In the genomic region with DNA sequence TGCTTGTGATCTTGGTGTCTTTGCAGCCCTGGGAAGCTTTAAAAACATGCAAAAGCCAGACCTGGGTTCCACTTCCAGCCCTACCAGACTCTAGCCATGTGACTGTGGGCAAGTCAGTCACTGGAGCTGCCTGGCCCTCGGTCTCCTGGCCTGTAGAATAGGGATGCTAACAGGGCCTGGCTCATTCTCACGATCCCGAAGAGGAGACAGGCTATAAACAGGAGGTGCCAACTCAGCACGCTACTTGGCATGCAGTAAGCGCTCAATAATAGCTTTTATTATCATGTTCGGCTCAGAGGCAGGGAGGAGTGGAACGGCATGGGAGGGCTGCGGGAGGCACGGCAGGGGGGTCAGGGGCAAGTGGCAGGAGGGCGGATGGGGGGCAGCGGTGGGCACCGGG, we compare ENCODE assay signal across 15 cellular contexts. TPM values are rescaled to one million over a fixed set of nuclear protein-coding genes. Genes with fewer than 3 reads are reported as not detected.
A peak's percentile ranks its signal among the peaks of the same experiment; 100 is the strongest.
DNase-seq lines count a peak whose midpoint lies in the region; ATAC-seq and TF ChIP-seq lines count a peak whose summit lies in the region.
"Had no signal": no experiment of that assay in that cellular context is flagged by ENCODE, and none has a peak within 500 bp of the region (broad histone marks: within the 10 kb centered on the region; RNA-seq: fewer than 3 reads in every experiment).

No MANE protein-coding gene starts in this region.

- H3K4me1 ChIP-seq in SK-N-SH (ENCODE audit: control insufficient read depth in 1 of 2, insufficient read depth in 2 of 2, low read depth in 1 of 2, low read length in 1 of 2) (peaks cover 33 to 64% of the 10 kb centered on the region in 2 experiments), ectodermal cell (ENCODE audit: control insufficient read depth, insufficient read depth, low read length) (peaks cover 15% of the 10 kb centered on the region), ovary (ENCODE audit: insufficient read depth) (peaks cover 41% of the 10 kb centered on the region)

- TF ChIP-seq RAD21 in SK-N-SH (IDR thresholded peaks at IDR 0.05; ENCODE audit: low read length) = no peak

- H3K27ac ChIP-seq in SK-N-SH (ENCODE audit: low read depth in 2 of 2, low read length in 1 of 2) = no peak overlapping the region; a peak in 1 of 4 replicates
- no peak overlapping the region for H3K27ac ChIP-seq in ectodermal cell (ENCODE audit: insufficient read depth, low read depth, low read length, poor library complexity, severe bottlenecking)
- H3K27ac ChIP-seq in ovary = no peak overlapping the region
- H3K27ac ChIP-seq: thyroid gland had no signal

- H3K36me3 ChIP-seq in SK-N-SH (replicated peaks in 1 of 2; ENCODE audit: control insufficient read depth in 1 of 2, insufficient read depth in 2 of 2, low read length in 1 of 2) (peaks cover 0 to 23% of the 10 kb centered on the region in 2 experiments), ectodermal cell (ENCODE audit: control insufficient read depth, insufficient read depth, low read length) (peaks cover 8% of the 10 kb centered on the region), ovary (no peaks in the 10 kb centered on the region)

- POLR2A ChIA-PET in SK-N-SH (lab: Yijun Ruan, JAX) = no interaction called here

- no peak for TF ChIP-seq EP300 in SK-N-SH (IDR thresholded peaks at IDR 0.05; ENCODE audit: borderline replicate concordance in 1 of 2, low read depth in 1 of 2, low read length in 1 of 2)
- TF ChIP-seq EP300 in ovary (IDR thresholded peaks at IDR 0.05) = no peak

- H2AFZ ChIP-seq in SK-N-SH (ENCODE audit: low read depth) = no peak overlapping the region

- H3K9me3 ChIP-seq in SK-N-SH (no peaks in the 10 kb centered on the region), ectodermal cell (ENCODE audit: control insufficient read depth, low read length) (no peaks in the 10 kb centered on the region), ovary (no peaks in the 10 kb centered on the region)
- H3K9me3 ChIP-seq: thyroid gland had no signal

- H3F3A ChIP-seq in SK-N-SH (replicated peaks; ENCODE audit: insufficient read depth) = peaks cover 22% of the 10 kb centered on the region

- no peak for TF ChIP-seq POLR2A in ovary (IDR thresholded peaks at IDR 0.05)

- CTCF ChIA-PET in SK-N-SH (lab: Yijun Ruan, JAX) = interaction anchor here (0.9 to 1.9 kb wide), 7 partner anchors 16 to 235 kb away, joined by 3 to 5 read pairs (median 4); a partner anchor contains a TSS

- 84% methylated on average over 9 of the region's 12 CpGs for WGBS in SK-N-SH (ENCODE audit: low lambda C conversion rate)
- WGBS in ectodermal cell, 2 experiments = 90 to 94% methylated on average over 12 of the region's 12 CpGs
- WGBS in ovary, 3 donors = 58 to 65% (median 62%) methylated on average over 12 of the region's 12 CpGs

- no peak overlapping the region for H3K9ac ChIP-seq in SK-N-SH

- H4K20me1 ChIP-seq in SK-N-SH (ENCODE audit: insufficient read depth) = peaks cover 36% of the 10 kb centered on the region

- H3K4me2 ChIP-seq in SK-N-SH = peak overlapping the region; percentile 74; the same call in 1 of the 2 replicates

- ATAC-seq in SK-N-SH treated with all-trans-retinoic acid at 6 μM for 48 hours = no peak
- ATAC-seq in GM21360 (IDR thresholded peaks at IDR 0.05; ENCODE audit: unreplicated experiment) = no peak
- ATAC-seq: GM12878 had no signal

- H3K4me3 ChIP-seq in SK-N-SH (ENCODE audit: low read depth in 2 of 2, low read length in 1 of 2) (peak overlapping the region in 1 of 2 experiments; percentile 72; a peak in 1 of 4 replicates), ectodermal cell (ENCODE audit: insufficient read depth, low read depth, low read length) (peak overlapping the region; percentile 69), ovary (peak overlapping the region; percentile 41)
- H3K4me3 ChIP-seq: GM12878 had no signal

- H3K27me3 ChIP-seq in SK-N-SH (ENCODE audit: insufficient read depth) = no peaks in the 10 kb centered on the region
- H3K27me3 ChIP-seq in ectodermal cell (ENCODE audit: control insufficient read depth, insufficient read depth, low read length, poor library complexity, severe bottlenecking) = peaks cover 7% of the 10 kb centered on the region
- no peaks in the 10 kb centered on the region for H3K27me3 ChIP-seq in ovary
- H3K27me3 ChIP-seq: thyroid gland had no signal

- DNase-seq in SK-N-SH (no peak), MV-4-11 (lab: John Stamatoyannopoulos, UW) (peak; percentile 27), ovary (no peak), NCI-H2196 (lab: John Stamatoyannopoulos, UW; ENCODE audit: unreplicated experiment) (no peak), CD1c-positive myeloid dendritic cell (ENCODE audit: extremely low spot score) (no peak)
- DNase-seq: DMS79 treated with DMSO at 0.1 percent for 48 hours, H9, NCI-H1436 treated with DMSO at 0.1 percent for 48 hours, NCI-H69, SHP77 treated with DMSO at 0.1 percent for 48 hours, thyroid gland had no signal

- H3K9me2 ChIP-seq in SK-N-SH = no peaks in the 10 kb centered on the region

- intact Hi-C loops in ovary (cut with DNase I) = no loop called here

- TF ChIP-seq CTCF in SK-N-SH (IDR thresholded peaks at IDR 0.05) (no peak), ovary (IDR thresholded peaks at IDR 0.05) (no peak)

- H3K79me2 ChIP-seq in SK-N-SH (ENCODE audit: insufficient read depth) = peaks cover 24% of the 10 kb centered on the region; the same call in 1 of the 2 replicates

TF ChIP-seq in SK-N-SH, 30 proteins besides CTCF, POLR2A, EP300 and RAD21 (continues in another document):
- TF ChIP-seq SIN3A (IDR thresholded peaks at IDR 0.05; ENCODE audit: borderline replicate concordance, low read depth, low read length) (no peak), TCF12 (IDR thresholded peaks at IDR 0.05) (no peak), YY1 (IDR thresholded peaks at IDR 0.05; ENCODE audit: low read depth) (no peak)

TF ChIP-seq in SK-N-SH treated with all-trans-retinoic acid at 6 μM for 48 hours, 23 proteins besides CTCF, POLR2A, EP300 and RAD21:
- TF ChIP-seq ESRRG (CRISPR knock-in tag; IDR thresholded peaks at IDR 0.05) (no peak), OSR1 (CRISPR knock-in tag; IDR thresholded peaks at IDR 0.05) (no peak), CSDC2 (CRISPR knock-in tag; IDR thresholded peaks at IDR 0.05) (no peak)

RNA-seq across cellular contexts. Expression of a gene that starts 1.7 kb away (rescaled TPM):
- polyA plus RNA-seq in SK-N-SH (2012; rRNA removed) = 28.3 and 53.8 TPM in 2 replicates
- 26.2 and 42.1 TPM in 2 replicates for polyA plus RNA-seq in SK-N-SH (2012; cell fraction: cytosol; rRNA removed)
- 29.2 and 60.3 TPM in 2 replicates for polyA plus RNA-seq in SK-N-SH (2012; cell fraction: nucleus; rRNA removed)
- 86.5 TPM for polyA plus RNA-seq in ectodermal cell (2013, experiment 1 of 4)
- polyA plus RNA-seq in ectodermal cell (2013, experiment 2 of 4) = 78.2 TPM
- polyA plus RNA-seq in ectodermal cell (2013, experiment 3 of 4) = 110 TPM
- 117 TPM for polyA plus RNA-seq in ectodermal cell (2013, experiment 4 of 4)
- 10 to 100 TPM in 2 of 7 donors, 1 to 10 TPM in 5; 1.4 to 99.7 (median 6.1) TPM for total RNA-seq in ovary
- polyA plus RNA-seq in ovary = 1 to 10 TPM in 1 of 2 donors, not detected in 1; 3.3 TPM

RNA-seq across cellular contexts. Expression of a gene that starts 4.1 kb away (rescaled TPM):
- polyA plus RNA-seq in SK-N-SH (2012; rRNA removed) (29.7 and 38.7 TPM in 2 replicates), ovary (10 to 100 TPM in 1 of 2 donors, 1 to 10 TPM in 1; 1.8 to 19.8 TPM)
- 15.2 and 23.9 TPM in 2 replicates for polyA plus RNA-seq in SK-N-SH (2012; cell fraction: cytosol; rRNA removed)
- polyA plus RNA-seq in SK-N-SH (2012; cell fraction: nucleus; rRNA removed) = 26.0 and 28.6 TPM in 2 replicates
- 23.6 TPM for polyA plus RNA-seq in ectodermal cell (2013, experiment 1 of 4)
- 20.4 TPM for polyA plus RNA-seq in ectodermal cell (2013, experiment 2 of 4)
- polyA plus RNA-seq in ectodermal cell (2013, experiment 3 of 4) = 26.5 TPM
- polyA plus RNA-seq in ectodermal cell (2013, experiment 4 of 4) = 30.2 TPM
- 10 to 100 TPM in 6 of 7 donors, 1 to 10 TPM in 1; 8.8 to 26.6 (median 16.3) TPM for total RNA-seq in ovary

RNA-seq across cellular contexts. Expression of a gene that starts 9.6 kb away (rescaled TPM):
- polyA plus RNA-seq in SK-N-SH (2012; rRNA removed) = 0.78 and 0.87 TPM in 2 replicates
- polyA plus RNA-seq in SK-N-SH (2012; cell fraction: cytosol; rRNA removed) = 0.71 and 0.79 TPM in 2 replicates
- 2.3 and 5.0 TPM in 2 replicates for polyA plus RNA-seq in SK-N-SH (2012; cell fraction: nucleus; rRNA removed)
- polyA plus RNA-seq in ectodermal cell (2013, experiment 1 of 4) = 0.80 TPM
- not detected for polyA plus RNA-seq in ectodermal cell (2013, experiment 2 of 4)
- 1.2 TPM for polyA plus RNA-seq in ectodermal cell (2013, experiment 3 of 4)
- polyA plus RNA-seq in ectodermal cell (2013, experiment 4 of 4) = 1.4 TPM
- 1 to 10 TPM in 2 of 7 donors, not detected in 5; 1.0 to 6.9 TPM for total RNA-seq in ovary
- polyA plus RNA-seq in ovary = under 1 TPM in 1 of 2 donors, not detected in 1; 0.18 TPM
- total RNA-seq: thyroid gland had no signal

RNA-seq across cellular contexts. Expression of a gene that starts 19.2 kb away (rescaled TPM):
- 49.7 and 50.9 TPM in 2 replicates for polyA plus RNA-seq in SK-N-SH (2012; rRNA removed)
- 37.0 and 38.1 TPM in 2 replicates for polyA plus RNA-seq in SK-N-SH (2012; cell fraction: cytosol; rRNA removed)
- 97.2 and 112 TPM in 2 replicates for polyA plus RNA-seq in SK-N-SH (2012; cell fraction: nucleus; rRNA removed)
- polyA plus RNA-seq in ectodermal cell (2013, experiment 1 of 4) = 63.1 TPM
- polyA plus RNA-seq in ectodermal cell (2013, experiment 2 of 4) = 59.4 TPM
- 46.7 TPM for polyA plus RNA-seq in ectodermal cell (2013, experiment 3 of 4)
- polyA plus RNA-seq in ectodermal cell (2013, experiment 4 of 4) = 47.9 TPM
- total RNA-seq in ovary = 100 to 1,000 TPM in 1 of 7 donors, 10 to 100 TPM in 6; 43.4 to 110 (median 51.8) TPM
- 10 to 100 TPM; 29.8 to 48.4 TPM for polyA plus RNA-seq in ovary

RNA-seq across cellular contexts. Expression of a gene that starts 20.6 kb away (rescaled TPM):
- polyA plus RNA-seq in SK-N-SH (2012; rRNA removed) (13.0 and 13.6 TPM in 2 replicates), ovary (10 to 100 TPM in 1 of 2 donors, 1 to 10 TPM in 1; 6.3 to 32.2 TPM)
- polyA plus RNA-seq in SK-N-SH (2012; cell fraction: cytosol; rRNA removed) = 6.2 and 9.7 TPM in 2 replicates
- polyA plus RNA-seq in SK-N-SH (2012; cell fraction: nucleus; rRNA removed) = 49.6 and 65.3 TPM in 2 replicates
- polyA plus RNA-seq in ectodermal cell (2013, experiment 1 of 4) = 46.1 TPM
- polyA plus RNA-seq in ectodermal cell (2013, experiment 2 of 4) = 46.7 TPM
- 33.4 TPM for polyA plus RNA-seq in ectodermal cell (2013, experiment 3 of 4)
- 36.9 TPM for polyA plus RNA-seq in ectodermal cell (2013, experiment 4 of 4)
- 10 to 100 TPM in 5 of 7 donors, 1 to 10 TPM in 2; 9.2 to 35.5 (median 26.3) TPM for total RNA-seq in ovary

Comparison
In these comparisons a context has a peak if more than half of its experiments do, and no peak if none do; other contexts are left out.
1. RNA of a gene that starts 1.7 kb away (polyA plus RNA-seq): 26.2 to 60.3 TPM in SK-N-SH; 3.3 TPM in ovary; every median in the first group is over 4 times any median in the second.